In genomic region chr7:95989301-95989700, GRCh38 we compare ENCODE assay signal across 19 cellular contexts.
DNase-seq lines count a peak whose midpoint lies in the region; ATAC-seq and TF ChIP-seq lines count a peak whose summit lies in the region.
"Had no signal": no experiment of that assay in that cellular context is flagged by ENCODE, and none has a peak within 500 bp of the region (broad histone marks: within the 10 kb centered on the region; RNA-seq: fewer than 3 reads in every experiment).

No MANE protein-coding gene starts in this region.

- no peak overlapping the region for H2BK15ac ChIP-seq in neuronal stem cell (ENCODE audit: low read length)

- no peaks in the 10 kb centered on the region for H3K36me3 Mint-ChIP-seq in endodermal cell (ENCODE audit: low read depth)
- H3K36me3 Mint-ChIP-seq: CD8-positive, alpha-beta memory T cell had no signal

- no peak overlapping the region for H3K4me3 Mint-ChIP-seq in endodermal cell
- H3K4me3 Mint-ChIP-seq: CD8-positive, alpha-beta memory T cell had no signal

- no peak overlapping the region for H3K14ac ChIP-seq in neuronal stem cell (ENCODE audit: low read length)

- intact Hi-C loops in left ventricle myocardium superior (cut with micrococcal nuclease), result no loop called here
- intact Hi-C loops in aorta (cut with DNase I), result no loop called here

- no peaks in the 10 kb centered on the region for H3K4me1 ChIP-seq in right atrium auricular region
- no peaks in the 10 kb centered on the region for H3K4me1 ChIP-seq in endodermal cell (ENCODE audit: control insufficient read depth, insufficient read depth, low read length)
- peaks cover 0 to 2% of the 10 kb centered on the region in 2 donors for H3K4me1 ChIP-seq in neuronal stem cell (ENCODE audit: control insufficient read depth in 2 of 2, insufficient read depth in 1 of 2, low read depth in 1 of 2, low read length in 2 of 2)
- no peaks in the 10 kb centered on the region for H3K4me1 ChIP-seq in aorta (ENCODE audit: control insufficient read depth in 1 of 2, insufficient read depth in 2 of 2, low read length in 2 of 2)

- H3K9ac ChIP-seq in endodermal cell (ENCODE audit: extremely low read depth, low read length, poor library complexity, severe bottlenecking), result no peak overlapping the region
- no peak overlapping the region for H3K9ac ChIP-seq in neuronal stem cell (ENCODE audit: low read depth, low read length, poor library complexity)

- peaks cover 2% of the 10 kb centered on the region for H3K27me3 Mint-ChIP-seq in endodermal cell (ENCODE audit: insufficient read depth)

- peaks cover 5% of the 10 kb centered on the region for H3K36me3 ChIP-seq in right atrium auricular region
- no peaks in the 10 kb centered on the region for H3K36me3 ChIP-seq in endodermal cell (ENCODE audit: control insufficient read depth, insufficient read depth, low read length)
- no peaks in the 10 kb centered on the region for H3K36me3 ChIP-seq in neuronal stem cell (replicated peaks in 1 of 2; ENCODE audit: control insufficient read depth in 2 of 2, insufficient read depth in 2 of 2, low read length in 2 of 2)
- peaks cover 0 to 3% of the 10 kb centered on the region in 2 donors for H3K36me3 ChIP-seq in aorta (ENCODE audit: control insufficient read depth in 1 of 2, insufficient read depth in 2 of 2, low read length in 1 of 2)
- H3K36me3 ChIP-seq: MG63 had no signal

- no peak overlapping the region for H2BK5ac ChIP-seq in neuronal stem cell (ENCODE audit: low read length)

- DNase-seq in left ventricle myocardium superior (no peak), right atrium auricular region (ENCODE audit: low spot score) (no peak), endodermal cell (peak; percentile 50), neuronal stem cell (ENCODE audit: low spot score) (peak; percentile 5), aorta (no peak), activated gamma-delta T cell treated with Interleukin-2 at 50 U/mL for 16 hours (no peak), NCI-H146 treated with DMSO at 0.1 percent for 48 hours (lab: John Stamatoyannopoulos, UW; ENCODE audit: unreplicated experiment) (no peak)
- DNase-seq: 8988T; CD8-positive, alpha-beta memory T cell; DMS 273 treated with DMSO at 0.1 percent for 48 hours; GOT3; MG63; NCI-H1092 treated with DMSO at 0.1 percent for 48 hours; NCI-H1694; NCI-H526 treated with DMSO at 0.1 percent for 48 hours; NK-92 treated with Interleukin-12 subunit alpha and Interleukin-12 subunit beta, amount 100 ng/mL, for 24 hours; RPMI8226; SIG-M5 had no signal

- no peak overlapping the region for H3K27ac ChIP-seq in right atrium auricular region
- H3K27ac ChIP-seq in endodermal cell (ENCODE audit: low read depth, low read length), result no peak overlapping the region
- H3K27ac ChIP-seq in neuronal stem cell (replicated peaks; ENCODE audit: low read length), result no peak overlapping the region
- H3K27ac ChIP-seq in aorta (ENCODE audit: low read depth in 1 of 2, low read length in 2 of 2), result no peak overlapping the region

- no peak overlapping the region for H3K4me3 ChIP-seq in right atrium auricular region
- no peak overlapping the region for H3K4me3 ChIP-seq in endodermal cell (ENCODE audit: low read length)
- H3K4me3 ChIP-seq in neuronal stem cell (ENCODE audit: low read length in 2 of 2), result no peak overlapping the region
- H3K4me3 ChIP-seq in aorta (ENCODE audit: low read length in 2 of 2), result no peak overlapping the region
- H3K4me3 ChIP-seq: MG63 had no signal

- peaks cover 17% of the 10 kb centered on the region for H3K4me1 Mint-ChIP-seq in endodermal cell
- H3K4me1 Mint-ChIP-seq: CD8-positive, alpha-beta memory T cell had no signal

- peak; percentile 43 for ATAC-seq in left ventricle myocardium superior
- ATAC-seq in aorta (ENCODE audit: low FRiP score), result peak; percentile 29
- no peak for ATAC-seq in GM19452 (IDR thresholded peaks at IDR 0.05; ENCODE audit: unreplicated experiment)

- WGBS in endodermal cell (ENCODE audit: insufficient coverage in 1 of 2, insufficient read length in 1 of 2), 2 experiments, result 67 to 82% methylated on average over 1 to 5 of the region's 5 CpGs
- no CpG with 5 or more reads among the region's 5 CpGs for WGBS in neuronal stem cell (ENCODE audit: extremely low coverage in 2 of 2, insufficient read length in 2 of 2, insufficient replicate concordance in 1 of 2), 2 donors
- 42 to 43% methylated on average over 5 of the region's 5 CpGs for WGBS in aorta, 2 donors

- no peak overlapping the region for H3K23ac ChIP-seq in neuronal stem cell (ENCODE audit: low read depth, low read length, poor library complexity)

- no peaks in the 10 kb centered on the region for H3K9me3 Mint-ChIP-seq in endodermal cell
- H3K9me3 Mint-ChIP-seq: CD8-positive, alpha-beta memory T cell had no signal

- no peak overlapping the region for H3K4me2 ChIP-seq in neuronal stem cell (ENCODE audit: insufficient read depth, low read length, poor library complexity, severe bottlenecking)

- no peak overlapping the region for H4K8ac ChIP-seq in neuronal stem cell (ENCODE audit: low read depth, low read length)

- H3K18ac ChIP-seq in neuronal stem cell (ENCODE audit: low read length), result no peak overlapping the region

- no peak overlapping the region for H3K27ac Mint-ChIP-seq in endodermal cell
- H3K27ac Mint-ChIP-seq: CD8-positive, alpha-beta memory T cell had no signal

- H3K27me3 ChIP-seq in right atrium auricular region (no peaks in the 10 kb centered on the region), endodermal cell (ENCODE audit: control insufficient read depth, insufficient read depth, low read length, poor library complexity, severe bottlenecking) (no peaks in the 10 kb centered on the region), neuronal stem cell (ENCODE audit: control insufficient read depth in 3 of 3, insufficient read depth in 3 of 3, low read depth in 1 of 3, low read length in 3 of 3) (no peaks in the 10 kb centered on the region), aorta (ENCODE audit: control insufficient read depth in 1 of 2, insufficient read depth in 2 of 2, low read length in 1 of 2) (no peaks in the 10 kb centered on the region)
- H3K27me3 ChIP-seq: MG63 had no signal

- H2AK5ac ChIP-seq in neuronal stem cell (ENCODE audit: low read depth, low read length), result no peak overlapping the region

- no peak overlapping the region for H4K91ac ChIP-seq in neuronal stem cell (ENCODE audit: low read depth, low read length, poor library complexity)

- peak overlapping the region; percentile 50 for H2BK12ac ChIP-seq in neuronal stem cell (ENCODE audit: low read length)

- TF ChIP-seq CTCF in right atrium auricular region (IDR thresholded peaks at IDR 0.05), result no peak
- no peak for TF ChIP-seq CTCF in endodermal cell (conservative IDR thresholded peaks at IDR 0.05)

- H2AFZ ChIP-seq in neuronal stem cell (ENCODE audit: low read length), result no peak overlapping the region

- H2BK120ac ChIP-seq in neuronal stem cell (ENCODE audit: low read depth, low read length), result no peak overlapping the region

- H3K9me3 ChIP-seq in right atrium auricular region (no peaks in the 10 kb centered on the region), endodermal cell (ENCODE audit: control insufficient read depth, low read length) (no peaks in the 10 kb centered on the region), neuronal stem cell (replicated peaks in 1 of 2; ENCODE audit: control insufficient read depth in 2 of 2, insufficient read depth in 1 of 2, low read depth in 1 of 2, low read length in 2 of 2) (no peaks in the 10 kb centered on the region), aorta (ENCODE audit: control insufficient read depth, low read length) (no peaks in the 10 kb centered on the region)
- H3K9me3 ChIP-seq: MG63 had no signal

- no peaks in the 10 kb centered on the region for H3K79me1 ChIP-seq in neuronal stem cell (ENCODE audit: low read depth, low read length)

- no peak overlapping the region for H3K4ac ChIP-seq in neuronal stem cell (ENCODE audit: low read length)

Comparison
In these comparisons a context has a peak if more than half of its experiments do, and no peak if none do; other contexts are left out.
1. DNase-seq: peak in endodermal cell (single experiment) and neuronal stem cell (single experiment); none in left ventricle myocardium superior (single experiment), right atrium auricular region (single experiment), aorta (0 of 2), activated gamma-delta T cell treated with Interleukin-2 at 50 U/mL for 16 hours (single experiment) and NCI-H146 treated with DMSO at 0.1 percent for 48 hours (single experiment).